ENCODE assay signal across 29 cellular contexts in the genomic region with DNA sequence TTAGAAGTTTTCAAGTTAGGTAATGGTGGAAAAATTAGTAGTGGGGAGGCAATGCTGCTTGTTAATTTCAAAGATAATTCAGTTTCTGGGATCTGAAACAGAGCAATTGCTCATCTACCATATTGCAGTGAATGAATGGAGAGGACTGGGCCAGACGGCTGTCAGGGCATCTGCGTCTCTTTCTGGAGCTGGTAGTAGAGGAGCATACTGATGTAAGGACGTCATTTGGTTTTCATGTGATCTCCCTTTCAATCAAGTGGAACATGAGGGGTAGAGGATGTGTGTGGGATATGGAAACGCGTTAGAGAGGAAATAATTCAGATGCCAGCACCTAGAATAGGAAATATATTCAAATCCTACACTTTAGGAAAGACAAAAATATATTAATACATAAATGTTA.
"Had no signal": no experiment of that assay in that cellular context is flagged by ENCODE, and none has a peak within 500 bp of the region (broad histone marks: within the 10 kb centered on the region; RNA-seq: fewer than 3 reads in every experiment).

No MANE protein-coding gene starts in this region.

- H3K4me2 ChIP-seq: neural progenitor cell, smooth muscle cell had no signal

- H3K4me3 ChIP-seq: left lung, lower lobe of right lung, neural progenitor cell, psoas muscle, right atrium auricular region, right lobe of liver, smooth muscle cell, tibial nerve, upper lobe of left lung had no signal

- H3K27ac Mint-ChIP-seq: immature natural killer cell; naive thymus-derived CD8-positive, alpha-beta T cell; nephron progenitor cell; neural progenitor cell; stimulated activated memory B cell treated with anti-CD40 and anti-IgM and Interleukin-4, amounts not matched to agents 10 μg/mL and 1 μg/mL and 100 μg/mL, for 72 hours; stimulated activated naive CD8-positive, alpha-beta T cell treated with anti-CD3 and anti-CD28 coated beads, Interleukin-15, amount 100 ng/mL, for 72 hours had no signal

- H3K9me3 Mint-ChIP-seq: nephron progenitor cell; neural progenitor cell; stimulated activated naive CD8-positive, alpha-beta T cell treated with anti-CD3 and anti-CD28 coated beads, Interleukin-15, amount 100 ng/mL, for 72 hours had no signal

- H3K4me1 ChIP-seq: left lung, lower lobe of right lung, neural progenitor cell, parathyroid adenoma, psoas muscle, right atrium auricular region, tibial nerve, upper lobe of left lung had no signal

- H3K36me3 Mint-ChIP-seq: immature natural killer cell; naive thymus-derived CD8-positive, alpha-beta T cell; neural progenitor cell; stimulated activated memory B cell treated with anti-CD40 and anti-IgM and Interleukin-4, amounts not matched to agents 10 μg/mL and 1 μg/mL and 100 μg/mL, for 72 hours had no signal

- DNase-seq: hypothalamus; immature natural killer cell; kidney; left colon; left lung; lower lobe of right lung; mammary epithelial cell; mesenchymal stem cell; naive thymus-derived CD8-positive, alpha-beta T cell; nephron progenitor cell; occipital lobe; psoas muscle; right lobe of liver; stimulated activated CD4-positive, alpha-beta T cell treated with anti-CD3 and anti-CD28 coated beads, Interleukin-1b, Interleukin-23, amount 100 ng/mL, for 48 hours; stimulated activated CD4-positive, alpha-beta T cell treated with anti-CD3 and anti-CD28 coated beads, Interleukin-2, amount 100 ng/mL, for 48 hours; stimulated activated CD4-positive, alpha-beta T cell treated with anti-CD3 and anti-CD28 coated beads, Interleukin-4, amount 100 ng/mL, for 4 hours; stimulated activated CD8-positive, alpha-beta memory T cell treated with anti-CD3 and anti-CD28 coated beads, Interleukin-4, amount 100 ng/mL, for 48 hours; stimulated activated naive CD4-positive, alpha-beta T cell treated with Interleukin-2 at 50 U/mL for 16 hours; stimulated activated naive CD8-positive, alpha-beta T cell treated with anti-CD3 and anti-CD28 coated beads, Interleukin-15, amount 100 ng/mL, for 72 hours; substantia nigra; upper lobe of left lung had no signal

- H3K9me3 ChIP-seq: left lung, lower lobe of right lung, neutrophil, psoas muscle, right atrium auricular region, right lobe of liver, tibial nerve, upper lobe of left lung had no signal

- ATAC-seq: left colon; left lung; lower lobe of right lung; naive thymus-derived CD8-positive, alpha-beta T cell; psoas muscle; right lobe of liver; stimulated activated memory B cell treated with anti-CD40 and anti-IgM and Interleukin-4, amounts not matched to agents 10 μg/mL and 1 μg/mL and 100 μg/mL, for 72 hours; stimulated activated naive CD8-positive, alpha-beta T cell treated with anti-CD3 and anti-CD28 coated beads, Interleukin-15, amount 100 ng/mL, for 72 hours had no signal

- H3K27me3 Mint-ChIP-seq: naive thymus-derived CD8-positive, alpha-beta T cell; stimulated activated memory B cell treated with anti-CD40 and anti-IgM and Interleukin-4, amounts not matched to agents 10 μg/mL and 1 μg/mL and 100 μg/mL, for 72 hours; stimulated activated naive CD8-positive, alpha-beta T cell treated with anti-CD3 and anti-CD28 coated beads, Interleukin-15, amount 100 ng/mL, for 72 hours had no signal

- H3K9ac ChIP-seq: neural progenitor cell, parathyroid adenoma had no signal

- H3K4me3 Mint-ChIP-seq: immature natural killer cell; naive thymus-derived CD8-positive, alpha-beta T cell; nephron progenitor cell; neural progenitor cell; stimulated activated memory B cell treated with anti-CD40 and anti-IgM and Interleukin-4, amounts not matched to agents 10 μg/mL and 1 μg/mL and 100 μg/mL, for 72 hours; stimulated activated naive CD8-positive, alpha-beta T cell treated with anti-CD3 and anti-CD28 coated beads, Interleukin-15, amount 100 ng/mL, for 72 hours had no signal

- H3K36me3 ChIP-seq: left lung, lower lobe of right lung, neural progenitor cell, neutrophil, right atrium auricular region, right lobe of liver, tibial nerve, upper lobe of left lung had no signal

- H3K27me3 ChIP-seq: left lung, neural progenitor cell, neutrophil, right atrium auricular region, right lobe of liver, tibial nerve, upper lobe of left lung had no signal

- H3K4me1 Mint-ChIP-seq: immature natural killer cell; naive thymus-derived CD8-positive, alpha-beta T cell; neural progenitor cell; stimulated activated memory B cell treated with anti-CD40 and anti-IgM and Interleukin-4, amounts not matched to agents 10 μg/mL and 1 μg/mL and 100 μg/mL, for 72 hours; stimulated activated naive CD8-positive, alpha-beta T cell treated with anti-CD3 and anti-CD28 coated beads, Interleukin-15, amount 100 ng/mL, for 72 hours had no signal

- H3K27ac ChIP-seq: left lung, lower lobe of right lung, neural progenitor cell, neutrophil, parathyroid adenoma, psoas muscle, right atrium auricular region, right lobe of liver, tibial nerve, upper lobe of left lung had no signal

- H2AFZ ChIP-seq: neural progenitor cell, parathyroid adenoma had no signal

- H3K79me2 ChIP-seq: parathyroid adenoma had no signal

- FAIRE-seq: islet of Langerhans, kidney had no signal
